ENCODE assay signal across 8 cellular contexts in genomic region chr15:82045892-82046667, GRCh38. TPM values are rescaled to one million over a fixed set of nuclear protein-coding genes. Genes with fewer than 3 reads are reported as not detected.
DNase-seq lines count a peak whose midpoint lies in the region; ATAC-seq lines count a peak whose summit lies in the region.

Gene MEX3B, minus strand, starts transcription at chr15:82046018. Its CDS starts 313 bp downstream, at chr15:82045705.

- peak; percentile 96 for DNase-seq in DMS53 (lab: John Stamatoyannopoulos, UW)
- peak; percentile 65 for DNase-seq in GOT3 (lab: John Stamatoyannopoulos, UW)
- peak; percentile 94 to 95 for DNase-seq in Kasumi-1 (lab: John Stamatoyannopoulos, UW)
- DNase-seq in RKO (ENCODE audit: low spot score) = peak; percentile 97
- peak; percentile 64 to 79 for DNase-seq in activated T-helper 1 cell treated with anti-CD3 and anti-CD28 coated beads, Interleukin-2, amount 50 U/mL, for 16 hours (ENCODE audit: low read depth in 1 of 2, low spot score in 1 of 2)
- DNase-seq in fibroblast of gingiva (ENCODE audit: low read depth) = peak; percentile 98
- DNase-seq in naive B cell = peak; percentile 72
- DNase-seq in stimulated activated CD8-positive, alpha-beta memory T cell treated with anti-CD3 and anti-CD28 coated beads, Interleukin-7, amount 100 ng/mL, for 48 hours (ENCODE audit: extremely low read depth in 1 of 2, low read depth in 1 of 2) = peak; percentile 83 to 93

- H3K27ac Mint-ChIP-seq in naive B cell = peak within 1 kb of the TSS; percentile 28 to 90 (median 73)

- H3K4me1 Mint-ChIP-seq in naive B cell = peaks cover 13 to 22% (median 16%) of the 10 kb centered on the region in 3 donors

- peak within 1 kb of the TSS; percentile 89 to 96 (median 93) for H3K4me3 Mint-ChIP-seq in naive B cell

- H3K27me3 Mint-ChIP-seq in naive B cell = peaks cover 5 to 30% (median 9%) of the 10 kb centered on the region in 3 donors

- peaks cover 0 to 1% (median 0%) of the 10 kb centered on the region in 7 donors for H3K9me3 Mint-ChIP-seq in naive B cell

- peak; percentile 38 to 41 for ATAC-seq in naive B cell (ENCODE audit: low read depth in 2 of 2)

- no peaks in the 10 kb centered on the region for H3K36me3 Mint-ChIP-seq in naive B cell

RNA-seq across cellular contexts. Expression of gene MEX3B, which starts in this region (rescaled TPM):
- polyA plus RNA-seq in naive B cell (ENCODE audit: low read depth in 6 of 6) = not detected

Comparison
In these comparisons a context has a peak if more than half of its experiments do, and no peak if none do; other contexts are left out.
1. Peak in every context shown above with its lines: DNase-seq and ATAC-seq.
2. Peak in DNase-seq and ATAC-seq in naive B cell; RNA of the gene not detected or under 1 TPM.